In genomic region chr5:42634575-42634974, GRCh38 we compare ENCODE assay signal across 28 cellular contexts.
"Had no signal": no experiment of that assay in that cellular context is flagged by ENCODE, and none has a peak within 500 bp of the region (broad histone marks: within the 10 kb centered on the region; RNA-seq: fewer than 3 reads in every experiment).

No MANE protein-coding gene starts in this region.

- H3K9me3 ChIP-seq: stomach, suprapubic skin, testis, thoracic aorta, thyroid gland, tibial artery, tibial nerve, transverse colon, upper lobe of left lung, upper lobe of right lung, uterus, vagina had no signal

- H3K4me1 ChIP-seq: suprapubic skin, testis, thyroid gland, transverse colon, upper lobe of right lung, uterus, vagina had no signal

- H3K4me3 Mint-ChIP-seq: stimulated activated effector memory CD8-positive, alpha-beta T cell treated with anti-CD3 and anti-CD28 coated beads, Interleukin-12 subunit alpha, Interleukin-12 subunit beta, amount 100 ng/mL, for 72 hours; stimulated activated memory B cell treated with anti-CD40 and anti-IgM and Interleukin-4, amounts not matched to agents 10 μg/mL and 1 μg/mL and 100 μg/mL, for 72 hours; stimulated activated naive B cell treated with anti-CD40 and anti-IgM and Interleukin-4, amounts not matched to agents 10 μg/mL and 1 μg/mL and 100 μg/mL, for 72 hours; stimulated activated naive CD8-positive, alpha-beta T cell treated with anti-CD3 and anti-CD28 coated beads, Interleukin-15, amount 100 ng/mL, for 72 hours; stimulated activated naive CD8-positive, alpha-beta T cell treated with anti-CD3 and anti-CD28 coated beads, Interleukin-15, Interleukin-2, amounts not matched to agents 100 ng/mL and 50 ng/mL, for 24 hours; type B pancreatic cell had no signal

- H3K36me3 ChIP-seq: stomach, suprapubic skin, thoracic aorta, thyroid gland, tibial artery, tibial nerve, transverse colon, upper lobe of left lung, upper lobe of right lung, uterus, vagina had no signal

- H3K27ac Mint-ChIP-seq: stimulated activated effector memory CD8-positive, alpha-beta T cell treated with anti-CD3 and anti-CD28 coated beads, Interleukin-12 subunit alpha, Interleukin-12 subunit beta, amount 100 ng/mL, for 72 hours; stimulated activated memory B cell treated with anti-CD40 and anti-IgM and Interleukin-4, amounts not matched to agents 10 μg/mL and 1 μg/mL and 100 μg/mL, for 72 hours; stimulated activated naive B cell treated with anti-CD40 and anti-IgM and Interleukin-4, amounts not matched to agents 10 μg/mL and 1 μg/mL and 100 μg/mL, for 72 hours; stimulated activated naive CD8-positive, alpha-beta T cell treated with anti-CD3 and anti-CD28 coated beads, Interleukin-15, amount 100 ng/mL, for 72 hours; stimulated activated naive CD8-positive, alpha-beta T cell treated with anti-CD3 and anti-CD28 coated beads, Interleukin-15, Interleukin-2, amounts not matched to agents 100 ng/mL and 50 ng/mL, for 24 hours; type B pancreatic cell had no signal

- H3K27ac ChIP-seq: stomach, suprapubic skin, testis, thoracic aorta, thyroid gland, tibial artery, tibial nerve, transverse colon, upper lobe of left lung, upper lobe of right lung, uterus, vagina had no signal

- H3K9me3 Mint-ChIP-seq: stimulated activated effector memory CD8-positive, alpha-beta T cell treated with anti-CD3 and anti-CD28 coated beads, Interleukin-12 subunit alpha, Interleukin-12 subunit beta, amount 100 ng/mL, for 72 hours; stimulated activated memory B cell treated with anti-CD40 and anti-IgM and Interleukin-4, amounts not matched to agents 10 μg/mL and 1 μg/mL and 100 μg/mL, for 72 hours; stimulated activated naive B cell treated with anti-CD40 and anti-IgM and Interleukin-4, amounts not matched to agents 10 μg/mL and 1 μg/mL and 100 μg/mL, for 72 hours; stimulated activated naive CD8-positive, alpha-beta T cell treated with anti-CD3 and anti-CD28 coated beads, Interleukin-15, amount 100 ng/mL, for 72 hours; stimulated activated naive CD8-positive, alpha-beta T cell treated with anti-CD3 and anti-CD28 coated beads, Interleukin-15, Interleukin-2, amounts not matched to agents 100 ng/mL and 50 ng/mL, for 24 hours; type B pancreatic cell had no signal

- H3K27me3 Mint-ChIP-seq: stimulated activated naive B cell treated with anti-CD40 and anti-IgM and Interleukin-4, amounts not matched to agents 10 μg/mL and 1 μg/mL and 100 μg/mL, for 72 hours; type B pancreatic cell had no signal

- DNase-seq: stimulated activated CD4-positive, alpha-beta T cell treated with anti-CD3 and anti-CD28 coated beads, Interleukin-2, amount 100 ng/mL, for 48 hours; stimulated activated CD4-positive, alpha-beta T cell treated with anti-CD3 and anti-CD28 coated beads, Interleukin-4, amount 100 ng/mL, for 1 hour; stimulated activated CD4-positive, alpha-beta T cell treated with anti-CD3 and anti-CD28 coated beads, Interleukin-4, amount 100 ng/mL, for 24 hours; stimulated activated CD4-positive, alpha-beta T cell treated with anti-CD3 and anti-CD28 coated beads, Interleukin-4, amount 100 ng/mL, for 4 hours; stimulated activated CD8-positive, alpha-beta memory T cell treated with anti-CD3 and anti-CD28 coated beads, Interleukin-4, amount 100 ng/mL, for 48 hours; stimulated activated naive B cell treated with anti-CD40 and anti-IgM and Interleukin-4, amounts not matched to agents 10 μg/mL and 1 μg/mL and 100 μg/mL, for 72 hours; stimulated activated naive CD4-positive, alpha-beta T cell; stimulated activated naive CD4-positive, alpha-beta T cell treated with Interleukin-2 at 50 U/mL for 16 hours; stimulated activated naive CD8-positive, alpha-beta T cell treated with anti-CD3 and anti-CD28 coated beads, Interleukin-15, amount 100 ng/mL, for 72 hours; stimulated activated naive CD8-positive, alpha-beta T cell treated with anti-CD3 and anti-CD28 coated beads, Interleukin-15, Interleukin-2, amounts not matched to agents 100 U/mL and 50 U/mL, for 24 hours; stomach; substantia nigra; testis; thyroid gland; tibial artery; transverse colon; trophoblast cell; upper lobe of left lung; upper lobe of right lung; uterus had no signal

- H3K4me3 ChIP-seq: stomach, suprapubic skin, testis, thoracic aorta, thyroid gland, tibial artery, tibial nerve, transverse colon, upper lobe of left lung, upper lobe of right lung, uterus, vagina had no signal

- H3K27me3 ChIP-seq: stomach, suprapubic skin, testis, thyroid gland, tibial artery, tibial nerve, transverse colon, upper lobe of left lung, upper lobe of right lung, uterus, vagina had no signal

- ATAC-seq: stimulated activated effector memory CD8-positive, alpha-beta T cell treated with anti-CD3 and anti-CD28 coated beads, Interleukin-12 subunit alpha, Interleukin-12 subunit beta, amount 100 ng/mL, for 72 hours; stimulated activated memory B cell treated with anti-CD40 and anti-IgM and Interleukin-4, amounts not matched to agents 10 μg/mL and 1 μg/mL and 100 μg/mL, for 72 hours; stimulated activated naive B cell treated with anti-CD40 and anti-IgM and Interleukin-4, amounts not matched to agents 10 μg/mL and 1 μg/mL and 100 μg/mL, for 72 hours; stimulated activated naive CD8-positive, alpha-beta T cell treated with anti-CD3 and anti-CD28 coated beads, Interleukin-15, amount 100 ng/mL, for 72 hours; stimulated activated naive CD8-positive, alpha-beta T cell treated with anti-CD3 and anti-CD28 coated beads, Interleukin-15, Interleukin-2, amounts not matched to agents 100 U/mL and 50 U/mL, for 24 hours; upper lobe of right lung had no signal

- H3K4me1 Mint-ChIP-seq: stimulated activated effector memory CD8-positive, alpha-beta T cell treated with anti-CD3 and anti-CD28 coated beads, Interleukin-12 subunit alpha, Interleukin-12 subunit beta, amount 100 ng/mL, for 72 hours; stimulated activated naive CD8-positive, alpha-beta T cell treated with anti-CD3 and anti-CD28 coated beads, Interleukin-15, amount 100 ng/mL, for 72 hours had no signal

- H3K36me3 Mint-ChIP-seq: stimulated activated effector memory CD8-positive, alpha-beta T cell treated with anti-CD3 and anti-CD28 coated beads, Interleukin-12 subunit alpha, Interleukin-12 subunit beta, amount 100 ng/mL, for 72 hours; stimulated activated memory B cell treated with anti-CD40 and anti-IgM and Interleukin-4, amounts not matched to agents 10 μg/mL and 1 μg/mL and 100 μg/mL, for 72 hours; stimulated activated naive B cell treated with anti-CD40 and anti-IgM and Interleukin-4, amounts not matched to agents 10 μg/mL and 1 μg/mL and 100 μg/mL, for 72 hours; type B pancreatic cell had no signal
